Comparison of ENCODE assay signal across 18 cellular contexts in genomic region chr9:125470767-125471580, GRCh38.
DNase-seq lines count a peak whose midpoint lies in the region; ATAC-seq and TF ChIP-seq lines count a peak whose summit lies in the region.
"Had no signal": no experiment of that assay in that cellular context is flagged by ENCODE, and none has a peak within 500 bp of the region (broad histone marks: within the 10 kb centered on the region; RNA-seq: fewer than 3 reads in every experiment).

No MANE protein-coding gene starts in this region.

- H3K27ac Mint-ChIP-seq in GM23338 (peak overlapping the region; percentile 41; the same call in 1 of the 2 replicates), endodermal cell (peak overlapping the region; percentile 31), osteocyte (ENCODE audit: unreplicated experiment) (no peak overlapping the region)
- H3K27ac Mint-ChIP-seq: CD8-positive, alpha-beta T cell had no signal

- H3K9me3 Mint-ChIP-seq in GM23338 (no peaks in the 10 kb centered on the region), endodermal cell (no peaks in the 10 kb centered on the region), osteocyte (ENCODE audit: unreplicated experiment) (no peaks in the 10 kb centered on the region)
- H3K9me3 Mint-ChIP-seq: CD8-positive, alpha-beta T cell had no signal

- H3K4me1 ChIP-seq in GM23338 (ENCODE audit: insufficient read depth) (peaks cover 10% of the 10 kb centered on the region; the same call in 1 of the 2 replicates), HEK293 (ENCODE audit: control insufficient read depth, insufficient read depth, low read length) (peaks cover 10% of the 10 kb centered on the region), endodermal cell (ENCODE audit: control insufficient read depth, insufficient read depth, low read length) (peaks cover 12% of the 10 kb centered on the region), tibial artery (peaks cover 0 to 22% (median 15%) of the 10 kb centered on the region in 4 donors)

- H3K4me2 ChIP-seq in GM23338: no peak overlapping the region
- H3K4me2 ChIP-seq: KMS-11 had no signal

- POLR2A ChIA-PET in HEK293 (lab: Yijun Ruan, JAX): no interaction called here

- H3K9me2 ChIP-seq in GM23338 (ENCODE audit: insufficient read depth): no peaks in the 10 kb centered on the region

- H3K27ac ChIP-seq in GM23338 (ENCODE audit: low read depth) (no peak overlapping the region), HEK293 (ENCODE audit: extremely low read depth, low read depth, low read length) (no peak overlapping the region), endodermal cell (ENCODE audit: low read depth, low read length) (no peak overlapping the region), tibial artery (no peak overlapping the region)
- H3K27ac ChIP-seq: KMS-11 had no signal

- H3K4me3 Mint-ChIP-seq in GM23338: no peak overlapping the region
- no peak overlapping the region for H3K4me3 Mint-ChIP-seq in endodermal cell
- no peak overlapping the region for H3K4me3 Mint-ChIP-seq in osteocyte (ENCODE audit: unreplicated experiment)
- H3K4me3 Mint-ChIP-seq: CD8-positive, alpha-beta T cell had no signal

- peaks cover 4% of the 10 kb centered on the region for H3K27me3 Mint-ChIP-seq in GM23338 (ENCODE audit: insufficient read depth, low read depth, poor library complexity)
- no peaks in the 10 kb centered on the region for H3K27me3 Mint-ChIP-seq in endodermal cell (ENCODE audit: insufficient read depth)
- H3K27me3 Mint-ChIP-seq in osteocyte (ENCODE audit: unreplicated experiment): no peaks in the 10 kb centered on the region

- H3K27me3 ChIP-seq in GM23338 (ENCODE audit: insufficient read depth): no peaks in the 10 kb centered on the region
- no peaks in the 10 kb centered on the region for H3K27me3 ChIP-seq in endodermal cell (ENCODE audit: control insufficient read depth, insufficient read depth, low read length, poor library complexity, severe bottlenecking)
- H3K27me3 ChIP-seq in tibial artery: no peaks in the 10 kb centered on the region
- H3K27me3 ChIP-seq: BE2C, MG63 had no signal

- DNase-seq in GM23338 (ENCODE audit: low spot score) (no peak), endodermal cell (no peak), osteocyte (ENCODE audit: extremely low spot score, unreplicated experiment) (peak; percentile 48), NCI-H1092 treated with DMSO at 0.1 percent for 48 hours (lab: John Stamatoyannopoulos, UW) (no peak), tibial artery (no peak)
- DNase-seq: BE2C; CD8-positive, alpha-beta T cell; DMS79 treated with DMSO at 0.1 percent for 48 hours; GDM1; MG63; NCI-H1105 treated with DMSO at 0.1 percent for 48 hours; NCI-H187; NCI-H2171 had no signal

- TF ChIP-seq CTCF in GM23338 (conservative IDR thresholded peaks at IDR 0.05; ENCODE audit: low read depth in 2 of 2) (0 out of 4 replicates have a peak, but pooled peaks of 1 of the 2 experiments have one; percentile 11), HEK293 (tag by site-specific recombination; IDR thresholded peaks at IDR 0.05) (no peak), endodermal cell (conservative IDR thresholded peaks at IDR 0.05) (peak; percentile 45), osteocyte (IDR thresholded peaks at IDR 0.05) (no peak), tibial artery (IDR thresholded peaks at IDR 0.05) (no peak)

- ATAC-seq in GM23338 (no peak; the same call in 1 of the 3 replicates), GM21717 (IDR thresholded peaks at IDR 0.05; ENCODE audit: unreplicated experiment) (no peak)
- ATAC-seq: CD8-positive, alpha-beta T cell; Panc1; Right ventricle myocardium inferior had no signal

- WGBS in endodermal cell (ENCODE audit: insufficient coverage in 1 of 2, insufficient read length in 1 of 2), 2 experiments: 90 to 93% methylated on average over 10 to 14 of the region's 14 CpGs

- no peaks in the 10 kb centered on the region for H3K9me3 ChIP-seq in HEK293 (ENCODE audit: control insufficient read depth, insufficient read depth, low read depth, low read length)
- no peaks in the 10 kb centered on the region for H3K9me3 ChIP-seq in endodermal cell (ENCODE audit: control insufficient read depth, low read length)
- H3K9me3 ChIP-seq in tibial artery: no peaks in the 10 kb centered on the region
- H3K9me3 ChIP-seq: BE2C, MG63 had no signal

- no peak overlapping the region for H3K9ac ChIP-seq in endodermal cell (ENCODE audit: extremely low read depth, low read length, poor library complexity, severe bottlenecking)
- H3K9ac ChIP-seq: KMS-11 had no signal

- H3K36me3 ChIP-seq in GM23338 (ENCODE audit: insufficient read depth) (no peaks in the 10 kb centered on the region), HEK293 (ENCODE audit: control insufficient read depth in 2 of 2, insufficient read depth in 1 of 2, low read length in 2 of 2) (no peaks in the 10 kb centered on the region), endodermal cell (ENCODE audit: control insufficient read depth, insufficient read depth, low read length) (no peaks in the 10 kb centered on the region), tibial artery (peaks cover 0 to 34% (median 0%) of the 10 kb centered on the region in 3 donors)
- H3K36me3 ChIP-seq: BE2C, MG63 had no signal

- CTCF ChIA-PET in HEK293 (lab: Yijun Ruan, JAX): no interaction called here

- H4K20me1 ChIP-seq in GM23338 (replicated peaks; ENCODE audit: insufficient read depth): no peaks in the 10 kb centered on the region; the same call in 1 of the 2 replicates

- no peaks in the 10 kb centered on the region for H3F3A ChIP-seq in GM23338 (replicated peaks; ENCODE audit: low read depth)

- H3K36me3 Mint-ChIP-seq in GM23338 (ENCODE audit: low read depth) (no peaks in the 10 kb centered on the region), endodermal cell (ENCODE audit: low read depth) (peaks cover 1% of the 10 kb centered on the region), osteocyte (ENCODE audit: unreplicated experiment) (peaks cover 20% of the 10 kb centered on the region)

- H3K4me1 Mint-ChIP-seq in GM23338 (peaks cover 24% of the 10 kb centered on the region), endodermal cell (peaks cover 56% of the 10 kb centered on the region), osteocyte (ENCODE audit: unreplicated experiment) (peaks cover 13% of the 10 kb centered on the region)

- H3K4me3 ChIP-seq in GM23338 (no peak overlapping the region), HEK293 (ENCODE audit: low read depth, low read length) (no peak overlapping the region), endodermal cell (ENCODE audit: low read length) (no peak overlapping the region), tibial artery (no peak overlapping the region)
- H3K4me3 ChIP-seq: MG63 had no signal

- intact Hi-C loops in tibial artery (cut with DNase I; ENCODE audit: low total_unique reads): no loop called here

- H3K79me2 ChIP-seq in GM23338 (replicated peaks; ENCODE audit: insufficient read depth): no peaks in the 10 kb centered on the region

- H2AFZ ChIP-seq in GM23338: no peak overlapping the region

TF ChIP-seq in GM23338, 12 proteins besides CTCF, POLR2A, EP300 and RAD21 (continues in another document):
- TF ChIP-seq NANOG (IDR thresholded peaks at IDR 0.05; ENCODE audit: borderline replicate concordance) (no peak), POLR2AphosphoS5 (IDR thresholded peaks at IDR 0.05; ENCODE audit: low read depth) (no peak)

TF ChIP-seq in HEK293, 187 proteins besides CTCF, POLR2A, EP300 and RAD21:
- TF ChIP-seq PRDM6 (tag by site-specific recombination; IDR thresholded peaks at IDR 0.05): 0 out of 2 replicates have a peak, but pooled peaks have one; percentile 30
- TF ChIP-seq SP7 (tag by site-specific recombination; IDR thresholded peaks at IDR 0.05): no peak
- TF ChIP-seq HOXD13 (CRISPR knock-in tag; IDR thresholded peaks at IDR 0.05; ENCODE audit: borderline replicate concordance): no peak
